In genomic region chr12:112353389-112353788, GRCh38 we compare ENCODE assay signal across 17 cellular contexts. TPM values are rescaled to one million over a fixed set of nuclear protein-coding genes. Genes with fewer than 3 reads are reported as not detected.
DNase-seq lines count a peak whose midpoint lies in the region; ATAC-seq, FAIRE-seq and TF ChIP-seq lines count a peak whose summit lies in the region.
"Had no signal": no experiment of that assay in that cellular context is flagged by ENCODE, and none has a peak within 500 bp of the region (broad histone marks: within the 10 kb centered on the region; RNA-seq: fewer than 3 reads in every experiment).

No MANE protein-coding gene starts in this region.

- no peak overlapping the region for H2AFZ ChIP-seq in GM23248
- H2AFZ ChIP-seq in PC-9: no peak overlapping the region
- H2AFZ ChIP-seq in endothelial cell of umbilical vein (ENCODE audit: low read depth, low read length): no peak overlapping the region

- H3K4me2 ChIP-seq in GM23248 (ENCODE audit: unreplicated experiment) (no peak overlapping the region), PC-9 (no peak overlapping the region), endothelial cell of umbilical vein (ENCODE audit: insufficient read depth, low read length) (no peak overlapping the region)

- H3K27me3 ChIP-seq in GM23248 (replicated peaks; ENCODE audit: insufficient read depth) (no peaks in the 10 kb centered on the region), PC-9 (ENCODE audit: insufficient read depth, low read depth) (no peaks in the 10 kb centered on the region), endothelial cell of umbilical vein (ENCODE audit: control insufficient read depth in 2 of 2, insufficient read depth in 2 of 2, low read length in 2 of 2) (no peaks in the 10 kb centered on the region)

- dilution Hi-C loops in endothelial cell of umbilical vein (cut with MboI; ENCODE audit: extremely low pct_ligation_motif_present, low sequenced_read_pairs): no loop called here

- DNase-seq in GM23248 (peak; percentile 49), PC-9 (peak in 1 of 2 experiments; percentile 47), endothelial cell of umbilical vein (ENCODE audit: low read depth, low spot score) (no peak), renal cortical epithelial cell (ENCODE audit: low read depth) (peak; percentile 29), SK-N-DZ (ENCODE audit: low spot score) (no peak), amniotic stem cell (lab: John Stamatoyannopoulos, UW) (no peak)
- DNase-seq: activated CD4-positive, alpha-beta T cell treated with anti-CD3 and anti-CD28 coated beads for 36 hours; activated naive CD4-positive, alpha-beta T cell treated with anti-CD3 and anti-CD28 coated beads, Interleukin-2, amount 50 U/mL, for 16 hours; lower lobe of right lung; NCI-H1417 treated with DMSO at 0.1 percent for 48 hours; NCI-H446 treated with DMSO at 0.1 percent for 48 hours; retina; stimulated activated CD4-positive, alpha-beta T cell treated with anti-CD3 and anti-CD28 coated beads, Interleukin-1b, Interleukin-23, amount 100 ng/mL, for 48 hours; T-helper 17 cell had no signal

- WGBS in GM23248 (ENCODE audit: low coverage in 1 of 2, low lambda C conversion rate in 2 of 2, missing lambda C conversion rate in 2 of 2), 2 experiments: 55% methylated on average over 3 of the region's 3 CpGs

- H3K9me3 ChIP-seq in GM23248 (ENCODE audit: low read depth) (no peaks in the 10 kb centered on the region), PC-9 (ENCODE audit: insufficient read depth, low read depth) (no peaks in the 10 kb centered on the region), endothelial cell of umbilical vein (replicated peaks; ENCODE audit: control insufficient read depth, insufficient read depth, low read length) (no peaks in the 10 kb centered on the region)
- H3K9me3 ChIP-seq: lower lobe of right lung, thoracic aorta had no signal

- H3F3A ChIP-seq in GM23248 (ENCODE audit: insufficient read depth) (peaks cover 19% of the 10 kb centered on the region; the same call in 1 of the 2 replicates), PC-9 (ENCODE audit: insufficient read depth, low read depth) (no peaks in the 10 kb centered on the region)

- POLR2A ChIA-PET in PC-9 (lab: Charles Lee; ENCODE audit: unreplicated experiment) (interaction anchor here (0.7 kb wide), 1 partner anchor 24 kb away, joined by 3 read pairs; no protein-coding TSS in a partner anchor), endothelial cell of umbilical vein (lab: Charles Lee) (no interaction called here)

- H3K4me3 ChIP-seq in GM23248 (no peak overlapping the region), PC-9 (no peak overlapping the region), endothelial cell of umbilical vein (replicated peaks in 1 of 3; ENCODE audit: insufficient read depth in 1 of 3, low read depth in 1 of 3, low read length in 3 of 3) (no peak overlapping the region)
- H3K4me3 ChIP-seq: lower lobe of right lung, thoracic aorta had no signal

- no peaks in the 10 kb centered on the region for H3K9me2 ChIP-seq in GM23248 (ENCODE audit: insufficient read depth)
- H3K9me2 ChIP-seq in PC-9 (ENCODE audit: insufficient read depth): no peaks in the 10 kb centered on the region

- H3K79me2 ChIP-seq in GM23248 (ENCODE audit: insufficient read depth): peaks cover 93% of the 10 kb centered on the region
- H3K79me2 ChIP-seq in PC-9 (ENCODE audit: low read depth): peaks cover 4% of the 10 kb centered on the region; the same call in 1 of the 2 replicates
- H3K79me2 ChIP-seq in endothelial cell of umbilical vein (ENCODE audit: control insufficient read depth, insufficient read depth, low read length): peaks cover 6% of the 10 kb centered on the region

- H4K20me1 ChIP-seq in GM23248 (ENCODE audit: insufficient read depth) (peaks cover 6% of the 10 kb centered on the region; the same call in 1 of the 2 replicates), PC-9 (ENCODE audit: insufficient read depth) (no peaks in the 10 kb centered on the region; the same call in 1 of the 2 replicates), endothelial cell of umbilical vein (replicated peaks; ENCODE audit: control insufficient read depth, extremely low read depth, insufficient read depth, low read length) (peaks cover 8% of the 10 kb centered on the region)

- no peaks in the 10 kb centered on the region for H3K36me3 ChIP-seq in GM23248 (ENCODE audit: low read depth)
- no peaks in the 10 kb centered on the region for H3K36me3 ChIP-seq in PC-9 (ENCODE audit: low read depth)
- no peaks in the 10 kb centered on the region for H3K36me3 ChIP-seq in endothelial cell of umbilical vein (ENCODE audit: control insufficient read depth in 2 of 2, extremely low read depth in 1 of 2, insufficient read depth in 2 of 2, low read length in 2 of 2)
- H3K36me3 ChIP-seq: lower lobe of right lung, thoracic aorta had no signal

- CTCF ChIA-PET in PC-9 (lab: Charles Lee): no interaction called here
- CTCF ChIA-PET in endothelial cell of umbilical vein (lab: Charles Lee): interaction anchor here (1.3 kb wide), 1 partner anchor 34 kb away, joined by 3 read pairs; no protein-coding TSS in a partner anchor

- H3K9ac ChIP-seq in GM23248: no peak overlapping the region
- no peak overlapping the region for H3K9ac ChIP-seq in endothelial cell of umbilical vein (replicated peaks; ENCODE audit: extremely low read depth, insufficient read depth, low read length)

- TF ChIP-seq POLR2A in endothelial cell of umbilical vein (IDR thresholded peaks at IDR 0.05; ENCODE audit: low read depth, low read length): no peak

- BruUV-seq in PC-9 (replicated peaks; lab: Mats Ljungman, UMichigan): no TSS peak
- BruUV-seq in endothelial cell of umbilical vein (replicated peaks; lab: Mats Ljungman, UMichigan): no TSS peak

- intact Hi-C loops in PC-9 (cut with micrococcal nuclease; ENCODE audit: unreplicated experiment): no loop called here
- intact Hi-C loops in endothelial cell of umbilical vein (cut with micrococcal nuclease): no loop called here

- H3K9me1 ChIP-seq in endothelial cell of umbilical vein (replicated peaks; ENCODE audit: control insufficient read depth, extremely low read depth, insufficient read depth, low read length): no peaks in the 10 kb centered on the region

- no peak overlapping the region for H3K27ac ChIP-seq in GM23248
- H3K27ac ChIP-seq in PC-9: peak overlapping the region; percentile 69
- H3K27ac ChIP-seq in endothelial cell of umbilical vein (ENCODE audit: insufficient read depth, low read depth, low read length): no peak overlapping the region
- H3K27ac ChIP-seq: lower lobe of right lung, thoracic aorta had no signal

- TF ChIP-seq CTCF in PC-9 (conservative IDR thresholded peaks at IDR 0.05): no peak
- TF ChIP-seq CTCF in endothelial cell of umbilical vein (IDR thresholded peaks at IDR 0.05; ENCODE audit: extremely low read depth in 1 of 2, insufficient read depth in 1 of 2, low read depth in 1 of 2, low read length in 2 of 2): no peak

- FAIRE-seq in endothelial cell of umbilical vein (lab: Jason Lieb, UNC): peak; percentile 31
- FAIRE-seq: GM19239 had no signal

- in situ Hi-C loops in GM23248 (cut with MboI): no loop called here

- H3K4me1 ChIP-seq in GM23248 (ENCODE audit: insufficient read depth): peaks cover 16% of the 10 kb centered on the region
- 0 out of 2 replicates have a peak, but pooled peaks cover 3% of the 10 kb centered on the region for H3K4me1 ChIP-seq in PC-9 (replicated peaks; ENCODE audit: insufficient read depth)
- H3K4me1 ChIP-seq in endothelial cell of umbilical vein (ENCODE audit: control insufficient read depth, extremely low read depth, insufficient read depth, low read length): no peaks in the 10 kb centered on the region
- H3K4me1 ChIP-seq: lower lobe of right lung had no signal

- no peak for ATAC-seq in GM18909 (IDR thresholded peaks at IDR 0.05; ENCODE audit: poor library complexity, unreplicated experiment)
- ATAC-seq: activated CD4-positive, alpha-beta T cell treated with anti-CD3 and anti-CD28 coated beads for 36 hours; lower lobe of right lung; T-helper 17 cell had no signal

TF ChIP-seq in endothelial cell of umbilical vein, 7 proteins besides CTCF, POLR2A, EP300 and RAD21 (continues in another document):
- no peak for TF ChIP-seq EZH2 (IDR thresholded peaks at IDR 0.05; ENCODE audit: borderline replicate concordance, low read depth, low read length, severe bottlenecking)
- no peak for TF ChIP-seq POLR2AphosphoS5 (IDR thresholded peaks at IDR 0.05; ENCODE audit: insufficient read depth, low read depth, low read length)

RNA-seq across cellular contexts. Expression of gene HECTD4, which starts 28.8 kb away (rescaled TPM):
- total RNA-seq in GM23248 (2014; rRNA removed; shearing (Covaris generic)): 7.5 and 13.9 TPM in 2 replicates
- polyA plus RNA-seq in GM23248 (2016; fragmentation: Nextera tagmentation; extraction: Ambion mirVana) (7.6 and 8.9 TPM in 2 replicates), endothelial cell of umbilical vein (9.7 and 11.1 TPM in 2 replicates)
- total RNA-seq in PC-9 (2021) (37.4 and 39.8 TPM in 2 replicates), endothelial cell of umbilical vein (38.8 and 47.7 TPM in 2 replicates), renal cortical epithelial cell (12.3 and 47.3 TPM in 2 replicates)
- 8.8 and 10.2 TPM in 2 replicates for polyA plus RNA-seq in endothelial cell of umbilical vein (2011; cell fraction: cytosol; rRNA removed)
- polyA plus RNA-seq in endothelial cell of umbilical vein (2011; cell fraction: nucleus; rRNA removed): 58.1 and 58.5 TPM in 2 replicates
- polyA plus RNA-seq in endothelial cell of umbilical vein (2012): 18.0 and 23.4 TPM in 2 replicates
- 55.3 and 58.0 TPM in 2 replicates for polyA minus RNA-seq in endothelial cell of umbilical vein
- 19.2 TPM for polyA minus RNA-seq in endothelial cell of umbilical vein (2011; cell fraction: cytosol; rRNA and poly(A)+ RNA removed)
- polyA minus RNA-seq in endothelial cell of umbilical vein (2011; cell fraction: nucleus; rRNA and poly(A)+ RNA removed): 97.5 and 125 TPM in 2 replicates
- 13.1 and 14.2 TPM in 2 replicates for polyA plus RNA-seq in SK-N-DZ (2014; cell fraction: cytosol; rRNA removed)
- polyA plus RNA-seq in SK-N-DZ (2014; cell fraction: nucleus; rRNA removed): 22.2 and 48.9 TPM in 2 replicates

RNA-seq across cellular contexts. Expression of gene RPL6, which starts 56.0 kb away (rescaled TPM):
- 1,076 and 1,254 TPM in 2 replicates for total RNA-seq in GM23248 (2014; rRNA removed; shearing (Covaris generic))
- 372 and 391 TPM in 2 replicates for polyA plus RNA-seq in GM23248 (2016; fragmentation: Nextera tagmentation; extraction: Ambion mirVana)
- 1,421 and 1,543 TPM in 2 replicates for total RNA-seq in PC-9 (2021)
- 1,359 and 1,385 TPM in 2 replicates for total RNA-seq in endothelial cell of umbilical vein
- 773 and 998 TPM in 2 replicates for polyA plus RNA-seq in endothelial cell of umbilical vein
- polyA plus RNA-seq in endothelial cell of umbilical vein (2011; cell fraction: cytosol; rRNA removed): 2,036 and 2,074 TPM in 2 replicates
- polyA plus RNA-seq in endothelial cell of umbilical vein (2011; cell fraction: nucleus; rRNA removed): 552 and 631 TPM in 2 replicates
- polyA plus RNA-seq in endothelial cell of umbilical vein (2012): 2,142 and 2,144 TPM in 2 replicates
- 289 and 336 TPM in 2 replicates for polyA minus RNA-seq in endothelial cell of umbilical vein
- 430 TPM for polyA minus RNA-seq in endothelial cell of umbilical vein (2011; cell fraction: cytosol; rRNA and poly(A)+ RNA removed)
- polyA minus RNA-seq in endothelial cell of umbilical vein (2011; cell fraction: nucleus; rRNA and poly(A)+ RNA removed): 80.6 and 105 TPM in 2 replicates
- total RNA-seq in renal cortical epithelial cell: 964 and 1,672 TPM in 2 replicates
- polyA plus RNA-seq in SK-N-DZ (2014; cell fraction: cytosol; rRNA removed): 3,314 and 3,586 TPM in 2 replicates
- 2,205 and 2,265 TPM in 2 replicates for polyA plus RNA-seq in SK-N-DZ (2014; cell fraction: nucleus; rRNA removed)

Comparison
In these comparisons a context has a peak if more than half of its experiments do, and no peak if none do; other contexts are left out.
1. DNase-seq: peak in GM23248 (single experiment) and renal cortical epithelial cell (single experiment); none in endothelial cell of umbilical vein (single experiment), SK-N-DZ (single experiment) and amniotic stem cell (single experiment).